In genomic region chr21:32413697-32414578, GRCh38 we compare ENCODE assay signal across 8 cellular contexts. TPM values are rescaled to one million over a fixed set of nuclear protein-coding genes. Genes with fewer than 3 reads are reported as not detected.
A peak's percentile ranks its signal among the peaks of the same experiment; 100 is the strongest.
DNase-seq lines count a peak whose midpoint lies in the region; ATAC-seq and TF ChIP-seq lines count a peak whose summit lies in the region.
"Had no signal": no experiment of that assay in that cellular context is flagged by ENCODE, and none has a peak within 500 bp of the region (broad histone marks: within the 10 kb centered on the region; RNA-seq: fewer than 3 reads in every experiment).

No MANE protein-coding gene starts in this region.

- peak overlapping the region; percentile 83 for H3K4me3 Mint-ChIP-seq in glutamatergic neuron (ENCODE audit: unreplicated experiment)

- peaks cover 8% of the 10 kb centered on the region for H3K9me3 Mint-ChIP-seq in glutamatergic neuron (ENCODE audit: unreplicated experiment)

- ATAC-seq in HG03097 (IDR thresholded peaks at IDR 0.05; ENCODE audit: low FRiP score, unreplicated experiment), result no peak

- DNase-seq in M059J (ENCODE audit: low read depth) (peak; percentile 40), glutamatergic neuron (no peak), ureter (ENCODE audit: low spot score) (no peak), GM03348 (ENCODE audit: low spot score) (no peak)
- DNase-seq in activated T-cell treated with anti-CD3 and anti-CD28 coated beads, Interleukin-2, amount 50 U/mL, for 48 hours, result peak; percentile 25 to 29
- DNase-seq: stimulated activated CD4-positive, alpha-beta T cell treated with anti-CD3 and anti-CD28 coated beads, Interleukin-4, amount 100 ng/mL, for 4 hours had no signal

- H3K4me1 Mint-ChIP-seq in glutamatergic neuron (ENCODE audit: low read depth, unreplicated experiment), result peaks cover 32% of the 10 kb centered on the region

- no peak for TF ChIP-seq CTCF in glutamatergic neuron (IDR thresholded peaks at IDR 0.05; ENCODE audit: partially characterized antibody, unreplicated experiment)

- peaks cover 17% of the 10 kb centered on the region for H3K27me3 Mint-ChIP-seq in glutamatergic neuron (ENCODE audit: unreplicated experiment)

- peak overlapping the region in 14 of 21 experiments; percentile 86 to 98 (median 94) for H3K27ac ChIP-seq in skin epidermis

- H3K4me3 ChIP-seq in skin epidermis, result peak overlapping the region in 6 of 7 experiments; percentile 41 to 75 (median 62)

- H3K27ac Mint-ChIP-seq in glutamatergic neuron (ENCODE audit: unreplicated experiment), result peak overlapping the region; percentile 0

- H3K36me3 Mint-ChIP-seq in glutamatergic neuron (ENCODE audit: unreplicated experiment), result peaks cover 4% of the 10 kb centered on the region

RNA-seq across cellular contexts. Expression of gene EVA1C, which starts 1.4 kb away (rescaled TPM):
- 8.1 and 10.4 TPM in 2 replicates for total RNA-seq in M059J (2014; rRNA removed; shearing (Covaris generic))
- total RNA-seq in glutamatergic neuron (ENCODE audit: unreplicated experiment) (2.5 TPM), ureter (55.3 TPM)

RNA-seq across cellular contexts. Expression of gene URB1, which starts 21.1 kb away (rescaled TPM):
- total RNA-seq in M059J (2014; rRNA removed; shearing (Covaris generic)), result 8.9 and 18.1 TPM in 2 replicates
- 15.5 TPM for total RNA-seq in glutamatergic neuron (ENCODE audit: unreplicated experiment)
- total RNA-seq in ureter, result 34.6 TPM

Comparison
In these comparisons a context has a peak if more than half of its experiments do, and no peak if none do; other contexts are left out.
1. DNase-seq: peak in M059J (single experiment) and activated T-cell treated with anti-CD3 and anti-CD28 coated beads, Interleukin-2, amount 50 U/mL, for 48 hours (2 of 2); none in glutamatergic neuron (single experiment), ureter (single experiment) and GM03348 (single experiment).